15 cellular contexts compared by ENCODE assay signal in the genomic region with DNA sequence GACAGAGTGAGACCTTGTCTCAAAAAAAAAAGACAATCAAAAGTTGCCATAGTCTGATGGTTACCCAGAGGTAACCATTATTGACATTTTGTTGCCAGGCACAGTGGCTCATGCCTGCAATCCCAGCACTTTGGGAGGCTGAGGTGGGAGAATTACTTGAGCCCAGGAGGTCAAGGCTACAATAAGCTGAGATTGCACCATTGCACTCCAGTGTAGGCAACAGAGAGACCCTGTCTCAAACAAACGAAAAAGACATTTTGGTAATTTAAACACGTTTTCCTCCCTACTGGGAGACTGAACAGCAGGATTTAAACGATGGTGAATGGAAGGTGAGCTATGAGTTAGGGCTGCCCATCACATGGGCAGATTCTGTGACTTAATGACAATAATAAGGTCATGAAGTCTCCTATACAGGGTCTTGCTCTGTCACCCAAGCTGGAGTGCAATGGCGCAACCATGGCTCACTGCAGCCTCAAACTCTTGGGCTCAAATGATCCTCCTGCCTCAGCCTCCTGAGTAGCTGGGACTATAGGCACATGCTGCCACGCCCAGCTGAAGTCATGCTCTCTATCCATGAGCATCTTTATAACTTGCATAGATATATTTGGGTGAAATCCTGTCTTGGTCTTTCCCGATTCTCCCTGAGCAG. TPM values are rescaled to one million over a fixed set of nuclear protein-coding genes. Genes with fewer than 3 reads are reported as not detected.
DNase-seq lines count a peak whose midpoint lies in the region; ATAC-seq, FAIRE-seq and TF ChIP-seq lines count a peak whose summit lies in the region.
"Had no signal": no experiment of that assay in that cellular context is flagged by ENCODE, and none has a peak within 500 bp of the region (broad histone marks: within the 10 kb centered on the region; RNA-seq: fewer than 3 reads in every experiment).

No MANE protein-coding gene starts in this region.

- peaks cover 22% of the 10 kb centered on the region for H3K4me1 Mint-ChIP-seq in activated naive CD8-positive, alpha-beta T cell (ENCODE audit: low read depth)
- H3K4me1 Mint-ChIP-seq in activated naive CD8-positive, alpha-beta T cell treated with anti-CD3 and anti-CD28 coated beads for 36 hours = peaks cover 26% of the 10 kb centered on the region
- H3K4me1 Mint-ChIP-seq in stimulated activated naive B cell treated with anti-CD40 and anti-IgM and Interleukin-4, amounts not matched to agents 10 μg/mL and 1 μg/mL and 100 μg/mL, for 72 hours = peaks cover 28 to 46% of the 10 kb centered on the region in 2 donors
- H3K4me1 Mint-ChIP-seq in nephron progenitor cell = peaks cover 9% of the 10 kb centered on the region

- WGBS in GM12878 (ENCODE audit: insufficient coverage, insufficient replicate concordance, low lambda C conversion rate, missing lambda C conversion rate) = 96% methylated on average over 6 of the region's 6 CpGs

- H3K4me3 ChIP-seq in OCI-LY3 (ENCODE audit: low read length) = no peak overlapping the region
- H3K4me3 ChIP-seq in GM12878 = no peak overlapping the region
- H3K4me3 ChIP-seq: gastroesophageal sphincter, tibial artery had no signal

- H3K9ac ChIP-seq in OCI-LY3 (ENCODE audit: low read length) (peak overlapping the region; percentile 92; the same call in 1 of the 2 replicates), GM12878 (ENCODE audit: control insufficient read depth, insufficient read depth, low read length) (no peak overlapping the region)

- H3K27me3 ChIP-seq in OCI-LY3 (ENCODE audit: low read depth, low read length) (no peaks in the 10 kb centered on the region), GM12878 (replicated peaks in 1 of 2; ENCODE audit: control insufficient read depth in 2 of 2, insufficient read depth in 2 of 2, low read length in 1 of 2) (no peaks in the 10 kb centered on the region)
- H3K27me3 ChIP-seq: gastroesophageal sphincter, tibial artery had no signal

- H3K9me3 Mint-ChIP-seq in activated naive CD8-positive, alpha-beta T cell (ENCODE audit: low read depth) = no peaks in the 10 kb centered on the region
- H3K9me3 Mint-ChIP-seq in activated naive CD8-positive, alpha-beta T cell treated with anti-CD3 and anti-CD28 coated beads for 36 hours = no peaks in the 10 kb centered on the region
- peaks cover 0 to 2% of the 10 kb centered on the region in 2 donors for H3K9me3 Mint-ChIP-seq in stimulated activated naive B cell treated with anti-CD40 and anti-IgM and Interleukin-4, amounts not matched to agents 10 μg/mL and 1 μg/mL and 100 μg/mL, for 72 hours
- H3K9me3 Mint-ChIP-seq in nephron progenitor cell = no peaks in the 10 kb centered on the region

- no TSS peak for BruUV-seq in GM12878 (replicated peaks; lab: Mats Ljungman, UMichigan)

- peak overlapping the region; percentile 95 for H3K27ac ChIP-seq in OCI-LY3 (ENCODE audit: low read length)
- peak overlapping the region; percentile 91; the same call in 1 of the 2 replicates for H3K27ac ChIP-seq in GM12878 (ENCODE audit: control insufficient read depth, insufficient read depth)
- H3K27ac ChIP-seq: tibial artery had no signal

- no peak for FAIRE-seq in GM12878 (lab: Jason Lieb, UNC)

- SMC1A ChIA-PET in GM12878 (lab: Charles Lee; ENCODE audit: uncharacterized antibody, unreplicated experiment) = interaction anchor here (0.7 to 3.8 kb wide), 6 partner anchors 9 to 72 kb away, joined by 3 to 19 read pairs (median 6); no protein-coding TSS in a partner anchor

- H3K4me2 ChIP-seq in OCI-LY3 (ENCODE audit: low read length) (peak overlapping the region; percentile 92), GM12878 (ENCODE audit: control insufficient read depth, insufficient read depth) (peak overlapping the region; percentile 75)

- peak overlapping the region; percentile 36 for H3K27ac Mint-ChIP-seq in activated naive CD8-positive, alpha-beta T cell
- no peak overlapping the region for H3K27ac Mint-ChIP-seq in activated naive CD8-positive, alpha-beta T cell treated with anti-CD3 and anti-CD28 coated beads for 36 hours
- peak overlapping the region; percentile 88 for H3K27ac Mint-ChIP-seq in stimulated activated naive B cell treated with anti-CD40 and anti-IgM and Interleukin-4, amounts not matched to agents 10 μg/mL and 1 μg/mL and 100 μg/mL, for 72 hours
- H3K27ac Mint-ChIP-seq in nephron progenitor cell = no peak overlapping the region

- POLR2A ChIA-PET in GM12878 (lab: Charles Lee) = interaction anchor here (0.7 to 4.8 kb wide), 5 partner anchors 8 to 75 kb away, joined by 3 to 38 read pairs (median 7); no protein-coding TSS in a partner anchor

- in situ Hi-C loops in GM12878 (cut with MboI) = no loop called here

- TF ChIP-seq RAD21 in GM12878 (IDR thresholded peaks at IDR 0.05; ENCODE audit: insufficient read depth, low read depth, low read length) = no peak

- no peak for TF ChIP-seq POLR2A in GM12878 (IDR thresholded peaks at IDR 0.05; ENCODE audit: low read depth, low read length)

- RAD21 ChIA-PET in GM12878 (lab: Charles Lee; ENCODE audit: unreplicated experiment) = interaction anchor here (0.9 to 2.9 kb wide), 2 partner anchors 9 to 68 kb away, joined by 3 to 12 read pairs; no protein-coding TSS in a partner anchor

- H3K4me1 ChIP-seq in OCI-LY3 (ENCODE audit: low read length) (peaks cover 51% of the 10 kb centered on the region), GM12878 (ENCODE audit: control insufficient read depth, insufficient read depth, low read length) (peaks cover 32% of the 10 kb centered on the region)

- H2AFZ ChIP-seq in OCI-LY3 (ENCODE audit: low read depth, low read length) (no peak overlapping the region), GM12878 (ENCODE audit: control insufficient read depth, low read depth, low read length) (no peak overlapping the region)

- TF ChIP-seq CTCF in OCI-LY3 (IDR thresholded peaks at IDR 0.05; ENCODE audit: low read depth, low read length) (no peak), GM12878 (IDR thresholded peaks at IDR 0.05 in 2 of 3, conservative IDR thresholded peaks at IDR 0.05 in 1 of 3; ENCODE audit: control insufficient read depth in 2 of 3, extremely low read depth in 1 of 3, insufficient read depth in 1 of 3, low read depth in 3 of 3, low read length in 3 of 3) (no peak), nephron progenitor cell (IDR thresholded peaks at IDR 0.05) (no peak)

- no peak overlapping the region for H3K4me3 Mint-ChIP-seq in activated naive CD8-positive, alpha-beta T cell
- no peak overlapping the region for H3K4me3 Mint-ChIP-seq in activated naive CD8-positive, alpha-beta T cell treated with anti-CD3 and anti-CD28 coated beads for 36 hours
- no peak overlapping the region for H3K4me3 Mint-ChIP-seq in stimulated activated naive B cell treated with anti-CD40 and anti-IgM and Interleukin-4, amounts not matched to agents 10 μg/mL and 1 μg/mL and 100 μg/mL, for 72 hours
- H3K4me3 Mint-ChIP-seq in nephron progenitor cell = no peak overlapping the region

- ATAC-seq in GM12878 = no peak
- no peak for ATAC-seq in stimulated activated naive B cell treated with anti-CD40 and anti-IgM and Interleukin-4, amounts not matched to agents 10 μg/mL and 1 μg/mL and 100 μg/mL, for 72 hours (replicated peaks)
- ATAC-seq: gastroesophageal sphincter, left cardiac atrium had no signal

- peaks cover 9% of the 10 kb centered on the region for H3K36me3 Mint-ChIP-seq in activated naive CD8-positive, alpha-beta T cell
- H3K36me3 Mint-ChIP-seq in activated naive CD8-positive, alpha-beta T cell treated with anti-CD3 and anti-CD28 coated beads for 36 hours = peaks cover 10% of the 10 kb centered on the region
- H3K36me3 Mint-ChIP-seq in stimulated activated naive B cell treated with anti-CD40 and anti-IgM and Interleukin-4, amounts not matched to agents 10 μg/mL and 1 μg/mL and 100 μg/mL, for 72 hours = peaks cover 7 to 23% of the 10 kb centered on the region in 2 donors
- H3K36me3 Mint-ChIP-seq in nephron progenitor cell (ENCODE audit: low read depth) = no peaks in the 10 kb centered on the region

- no peak for DNase-seq in activated naive CD8-positive, alpha-beta T cell treated with anti-CD3 and anti-CD28 coated beads for 36 hours
- DNase-seq in GM12878 (ENCODE audit: low read depth, low spot score) (no peak), kidney tubule cell (ENCODE audit: low spot score) (no peak), nephron progenitor cell (no peak), occipital lobe (lab: John Stamatoyannopoulos, UW) (no peak)
- no peak for DNase-seq in stimulated activated naive B cell treated with anti-CD40 and anti-IgM and Interleukin-4, amounts not matched to agents 10 μg/mL and 1 μg/mL and 100 μg/mL, for 72 hours
- DNase-seq: activated T-cell treated with anti-CD3 and anti-CD28 coated beads, Interleukin-2, amount 50 U/mL, for 48 hours; amniotic stem cell; COR-L47; left cardiac atrium; stimulated activated CD4-positive, alpha-beta T cell treated with anti-CD3 and anti-CD28 coated beads, Interleukin-12 subunit alpha, Interleukin-12 subunit beta, amount 100 ng/mL, for 4 hours; tibial artery had no signal

- H3K27me3 Mint-ChIP-seq in activated naive CD8-positive, alpha-beta T cell = no peaks in the 10 kb centered on the region
- peaks cover 3% of the 10 kb centered on the region for H3K27me3 Mint-ChIP-seq in activated naive CD8-positive, alpha-beta T cell treated with anti-CD3 and anti-CD28 coated beads for 36 hours
- no peaks in the 10 kb centered on the region for H3K27me3 Mint-ChIP-seq in stimulated activated naive B cell treated with anti-CD40 and anti-IgM and Interleukin-4, amounts not matched to agents 10 μg/mL and 1 μg/mL and 100 μg/mL, for 72 hours
- peaks cover 4% of the 10 kb centered on the region for H3K27me3 Mint-ChIP-seq in nephron progenitor cell (ENCODE audit: low read depth, poor library complexity)

- H3K79me2 ChIP-seq in OCI-LY3 (ENCODE audit: low read length) = peaks cover 7% of the 10 kb centered on the region
- peaks cover 12% of the 10 kb centered on the region for H3K79me2 ChIP-seq in GM12878 (ENCODE audit: control insufficient read depth, insufficient read depth, low read length)

- H4K20me1 ChIP-seq in OCI-LY3 (ENCODE audit: insufficient read depth, low read length) (no peaks in the 10 kb centered on the region), GM12878 (ENCODE audit: control insufficient read depth, insufficient read depth) (no peaks in the 10 kb centered on the region)

- H3K9me3 ChIP-seq in OCI-LY3 (ENCODE audit: insufficient read depth, low read length) = no peaks in the 10 kb centered on the region
- H3K9me3 ChIP-seq in GM12878 (replicated peaks; ENCODE audit: control insufficient read depth, insufficient read depth, low read length) = no peaks in the 10 kb centered on the region
- H3K9me3 ChIP-seq: gastroesophageal sphincter, tibial artery had no signal

- TF ChIP-seq EP300 in GM12878 (IDR thresholded peaks at IDR 0.05; ENCODE audit: borderline replicate concordance in 1 of 2, control insufficient read depth in 1 of 2, low read depth in 2 of 2, low read length in 2 of 2) = no peak

- H3K36me3 ChIP-seq in OCI-LY3 (replicated peaks; ENCODE audit: low read depth, low read length) (no peaks in the 10 kb centered on the region), GM12878 (ENCODE audit: control insufficient read depth in 2 of 2, insufficient read depth in 2 of 2, low read length in 1 of 2) (no peaks in the 10 kb centered on the region)
- H3K36me3 ChIP-seq: gastroesophageal sphincter, tibial artery had no signal

- CTCF ChIA-PET in GM12878 (lab: Yijun Ruan, JAX) = interaction anchor here (0.5 to 1.6 kb wide), 5 partner anchors 9 to 521 kb away, joined by 3 to 10 read pairs (median 4); no protein-coding TSS in a partner anchor

- intact Hi-C loops in GM12878 (cut with micrococcal nuclease; ENCODE audit: unreplicated experiment) = no loop called here

RNA-seq across cellular contexts. Expression of gene ASXL1, which starts 4.2 kb away (rescaled TPM):
- 100 to 1,000 TPM in 1 of 2 experiments, 10 to 100 TPM in 1; 97.5 to 100 TPM for total RNA-seq in activated naive CD8-positive, alpha-beta T cell treated with anti-CD3 and anti-CD28 coated beads for 36 hours
- 265 and 317 TPM in 2 replicates for total RNA-seq in GM12878 (2013; cell fraction: nucleolus; rRNA removed)
- total RNA-seq in GM12878 (2014; rRNA removed) = 43.5 and 47.9 TPM in 2 replicates
- 41.2 and 44.3 TPM in 2 replicates for total RNA-seq in GM12878 (2014; rRNA removed; fragmentation: Illumina TruSeq; extraction: Trizol)
- 86.0 and 87.6 TPM in 2 replicates for total RNA-seq in GM12878 (2021)
- polyA plus RNA-seq in GM12878 (2011; ENCODE audit: low read depth) = 59.0 TPM
- 43.8 and 53.0 TPM in 2 replicates for polyA plus RNA-seq in GM12878 (2011; rRNA removed)
- polyA plus RNA-seq in GM12878 (2011; cell fraction: cytosol; rRNA removed) = 45.7 and 51.0 TPM in 2 replicates
- 190 and 214 TPM in 2 replicates for polyA plus RNA-seq in GM12878 (2011; cell fraction: nucleus; rRNA removed)
- 46.8 and 57.2 TPM in 2 replicates for polyA plus RNA-seq in GM12878 (2012)
- polyA plus RNA-seq in GM12878 (2014; fragmentation: Illumina TruSeq; extraction: Trizol) = 51.8 and 64.0 TPM in 2 replicates
- polyA plus RNA-seq in GM12878 (2014; fragmentation: Nextera tagmentation; extraction: Ambion mirVana) = 10 to 100 TPM; 11.0 to 14.8 TPM
- 60.5 and 62.4 TPM in 2 replicates for polyA plus RNA-seq in GM12878 (2014; rRNA removed)
- polyA plus RNA-seq in GM12878 (2016; fragmentation: Nextera tagmentation; extraction: Ambion mirVana) = 10 to 100 TPM; 60.7 to 68.0 TPM
- polyA minus RNA-seq in GM12878 (2011; rRNA and poly(A)+ RNA removed) = 71.8 and 76.1 TPM in 2 replicates
- 17.2 and 23.4 TPM in 2 replicates for polyA minus RNA-seq in GM12878 (2011; cell fraction: cytosol; rRNA and poly(A)+ RNA removed)
- polyA minus RNA-seq in GM12878 (2011; cell fraction: nucleus; rRNA and poly(A)+ RNA removed) = 55.7 and 92.0 TPM in 2 replicates
- 70.2 TPM for total RNA-seq in occipital lobe

Comparison
In these comparisons a context has a peak if more than half of its experiments do, and no peak if none do; other contexts are left out.
1. H3K27ac Mint-ChIP-seq: peak in activated naive CD8-positive, alpha-beta T cell (single experiment) and stimulated activated naive B cell treated with anti-CD40 and anti-IgM and Interleukin-4, amounts not matched to agents 10 μg/mL and 1 μg/mL and 100 μg/mL, for 72 hours (single experiment); none in activated naive CD8-positive, alpha-beta T cell treated with anti-CD3 and anti-CD28 coated beads for 36 hours (single experiment) and nephron progenitor cell (single experiment).